13 cellular contexts compared by ENCODE assay signal in genomic region chr1:244628719-244629299, GRCh38. TPM values are rescaled to one million over a fixed set of nuclear protein-coding genes. Genes with fewer than 3 reads are reported as not detected.
DNase-seq lines count a peak whose midpoint lies in the region; ATAC-seq and TF ChIP-seq lines count a peak whose summit lies in the region.
"Had no signal": no experiment of that assay in that cellular context is flagged by ENCODE, and none has a peak within 500 bp of the region (broad histone marks: within the 10 kb centered on the region; RNA-seq: fewer than 3 reads in every experiment).

No MANE protein-coding gene starts in this region.

- no peak overlapping the region for H3K9ac ChIP-seq in mesenchymal stem cell (ENCODE audit: low read length)

- H3K9me3 ChIP-seq in mesenchymal stem cell (ENCODE audit: control insufficient read depth, low read length), result no peaks in the 10 kb centered on the region
- H3K9me3 ChIP-seq: SJCRH30 had no signal

- H3K4ac ChIP-seq in mesenchymal stem cell (ENCODE audit: low read depth in 1 of 2, low read length in 2 of 2), result no peak overlapping the region

- no peak for ATAC-seq in GM19467 (IDR thresholded peaks at IDR 0.05; ENCODE audit: unreplicated experiment)
- ATAC-seq: CD8-positive, alpha-beta T cell had no signal

- no peak overlapping the region for H2BK120ac ChIP-seq in mesenchymal stem cell (ENCODE audit: low read depth, low read length)

- no peaks in the 10 kb centered on the region for H3K79me1 ChIP-seq in mesenchymal stem cell (replicated peaks; ENCODE audit: low read length, poor library complexity, severe bottlenecking)

- H3K4me2 ChIP-seq in mesenchymal stem cell (ENCODE audit: low read length, poor library complexity, severe bottlenecking), result no peak overlapping the region

- no peak overlapping the region for H2BK15ac ChIP-seq in mesenchymal stem cell (ENCODE audit: low read depth, poor library complexity, severe bottlenecking)

- H2BK12ac ChIP-seq in mesenchymal stem cell (ENCODE audit: low read length in 2 of 2), result no peak overlapping the region

- no peak overlapping the region for H2AK5ac ChIP-seq in mesenchymal stem cell (ENCODE audit: low read length, severe bottlenecking)

- no peaks in the 10 kb centered on the region for H3K36me3 ChIP-seq in mesenchymal stem cell (ENCODE audit: control insufficient read depth in 1 of 2, insufficient read depth in 2 of 2, low read depth in 1 of 2, low read length in 2 of 2)
- H3K36me3 ChIP-seq: SJCRH30 had no signal

- H2AFZ ChIP-seq in mesenchymal stem cell (ENCODE audit: low read depth, low read length), result no peak overlapping the region

- H3K4me1 ChIP-seq in mesenchymal stem cell (ENCODE audit: control insufficient read depth, insufficient read depth, low read depth, low read length), result no peaks in the 10 kb centered on the region
- H3K4me1 ChIP-seq: SJCRH30 had no signal

- H3K18ac ChIP-seq in mesenchymal stem cell (ENCODE audit: low read depth in 1 of 2, low read length in 2 of 2), result no peak overlapping the region

- 66% methylated on average over 8 of the region's 8 CpGs for WGBS in mesenchymal stem cell

- peak overlapping the region; percentile 68 for H3K27ac ChIP-seq in HL-60 (replicated peaks)
- H3K27ac ChIP-seq in mesenchymal stem cell (ENCODE audit: low read length, poor library complexity, severe bottlenecking), result no peak overlapping the region
- H3K27ac ChIP-seq: SJCRH30 had no signal

- H4K8ac ChIP-seq in mesenchymal stem cell (ENCODE audit: low read length), result no peak overlapping the region

- no peak overlapping the region for H3K23ac ChIP-seq in mesenchymal stem cell (ENCODE audit: low read length in 2 of 2)

- H4K91ac ChIP-seq in mesenchymal stem cell (ENCODE audit: low read length), result no peak overlapping the region

- DNase-seq in HL-60 (ENCODE audit: low read depth in 1 of 2, low spot score in 1 of 2) (peak; percentile 68 to 90), RPMI8226 (peak; percentile 15), fibroblast of mammary gland (ENCODE audit: low read depth) (peak; percentile 36), mesenchymal stem cell (peak; percentile 3), AG20443 (ENCODE audit: low spot score) (no peak), HPDE6-E6E7 (ENCODE audit: extremely low spot score) (no peak)
- DNase-seq: CD8-positive, alpha-beta T cell; GOT3; Karpas-422; NCI-H187 treated with DMSO at 0.1 percent for 48 hours; NCI-H510A; SJCRH30 had no signal

- H3K14ac ChIP-seq in mesenchymal stem cell (ENCODE audit: low read length in 2 of 2), result no peak overlapping the region

- H3K4me3 ChIP-seq in HL-60 (replicated peaks; ENCODE audit: insufficient read depth, low read length), result no peak overlapping the region
- no peak overlapping the region for H3K4me3 ChIP-seq in fibroblast of mammary gland (ENCODE audit: control insufficient read depth, low read depth, low read length)
- H3K4me3 ChIP-seq in mesenchymal stem cell (ENCODE audit: insufficient read depth in 1 of 2, low read depth in 1 of 2, low read length in 2 of 2), result no peak overlapping the region
- H3K4me3 ChIP-seq: SJCRH30 had no signal

- TF ChIP-seq CTCF in HL-60 (IDR thresholded peaks at IDR 0.05; ENCODE audit: insufficient read depth, low read length) (no peak), fibroblast of mammary gland (conservative IDR thresholded peaks at IDR 0.05; ENCODE audit: control insufficient read depth, insufficient read depth, low read depth, low read length) (no peak)

- H2BK5ac ChIP-seq in mesenchymal stem cell (ENCODE audit: low read depth, low read length, poor library complexity, severe bottlenecking), result no peak overlapping the region

- H3K27me3 ChIP-seq in HL-60 (ENCODE audit: insufficient read depth, poor library complexity, severe bottlenecking) (no peaks in the 10 kb centered on the region), mesenchymal stem cell (ENCODE audit: control insufficient read depth in 1 of 2, insufficient read depth in 1 of 2, low read length in 2 of 2) (no peaks in the 10 kb centered on the region)
- H3K27me3 ChIP-seq: SJCRH30 had no signal

RNA-seq across cellular contexts. Expression of gene DESI2, which starts 24.1 kb away (rescaled TPM):
- polyA plus RNA-seq in mesenchymal stem cell (2013, experiment 1 of 2), result 29.9 TPM
- polyA plus RNA-seq in mesenchymal stem cell (2013, experiment 2 of 2), result 29.7 TPM

Comparison
In these comparisons a context has a peak if more than half of its experiments do, and no peak if none do; other contexts are left out.
1. DNase-seq: peak in HL-60 (2 of 2), RPMI8226 (single experiment), fibroblast of mammary gland (single experiment) and mesenchymal stem cell (single experiment); none in AG20443 (single experiment) and HPDE6-E6E7 (single experiment).